ENCODE assay signal across 16 cellular contexts in the genomic region with DNA sequence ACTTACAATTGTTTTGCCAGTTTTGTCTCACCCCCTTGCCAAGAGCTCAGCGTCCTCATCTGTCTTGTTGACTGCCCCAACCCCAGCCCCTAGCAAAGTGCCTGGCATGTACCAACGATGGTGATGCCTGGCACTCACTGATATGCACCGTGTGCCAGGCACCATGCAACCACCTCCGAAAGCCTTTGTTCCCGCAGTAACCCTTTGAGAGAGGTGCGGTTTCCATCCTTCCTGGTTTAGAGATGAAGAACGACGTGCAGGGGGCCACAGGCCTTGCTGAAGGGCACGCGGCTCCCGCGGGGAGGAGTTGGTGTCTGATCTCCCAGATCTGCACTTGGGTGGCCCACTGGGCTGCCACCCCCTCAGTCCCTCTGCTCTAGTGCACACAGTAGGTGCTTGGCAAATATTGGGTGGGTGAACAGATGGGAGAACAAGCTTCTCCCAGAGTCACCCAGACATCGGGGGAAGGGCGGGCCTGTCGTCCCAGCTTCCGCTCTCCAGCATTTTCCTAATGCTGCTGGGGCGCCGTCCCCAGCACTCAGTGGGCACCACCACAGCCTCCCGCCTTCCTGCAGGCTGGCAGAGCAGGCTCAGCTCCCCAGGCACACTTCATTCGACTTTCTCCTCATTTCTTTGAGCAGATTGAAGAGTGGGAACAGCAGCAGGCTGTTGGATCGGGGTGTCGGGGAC. TPM values are rescaled to one million over a fixed set of nuclear protein-coding genes. Genes with fewer than 3 reads are reported as not detected.
DNase-seq lines count a peak whose midpoint lies in the region; TF ChIP-seq lines count a peak whose summit lies in the region.
"Had no signal": no experiment of that assay in that cellular context is flagged by ENCODE, and none has a peak within 500 bp of the region (broad histone marks: within the 10 kb centered on the region; RNA-seq: fewer than 3 reads in every experiment).

No MANE protein-coding gene starts in this region.

- H2AK5ac ChIP-seq in neuronal stem cell (ENCODE audit: low read depth, low read length) = no peak overlapping the region

- H3K18ac ChIP-seq in neuronal stem cell (ENCODE audit: low read length) = no peak overlapping the region

- H3K9me3 Mint-ChIP-seq in T-helper 2 cell treated with Interferon-gamma antibody and Interleukin-4, amounts not matched to agents 5 μg/mL and 100 μg/mL, for 36 hours = no peaks in the 10 kb centered on the region
- H3K9me3 Mint-ChIP-seq: CD4-positive, alpha-beta T cell had no signal

- H3K27ac Mint-ChIP-seq in T-helper 2 cell treated with Interferon-gamma antibody and Interleukin-4, amounts not matched to agents 5 μg/mL and 100 μg/mL, for 36 hours = no peak overlapping the region
- H3K27ac Mint-ChIP-seq: B cell; CD4-positive, alpha-beta T cell had no signal

- peak overlapping the region; percentile 74 for H3K9ac ChIP-seq in neuronal stem cell (ENCODE audit: low read depth, low read length, poor library complexity)
- H3K9ac ChIP-seq: BLaER1 treated with 17β-estradiol and CSF1 and Interleukin-3, amounts not matched to agents 10 nM and 100 nM; GM23248 had no signal

- no peak overlapping the region for H3K23ac ChIP-seq in neuronal stem cell (ENCODE audit: low read depth, low read length, poor library complexity)

- no peak overlapping the region for H2BK15ac ChIP-seq in neuronal stem cell (ENCODE audit: low read length)

- H3K9me3 ChIP-seq in AG04450 (ENCODE audit: control insufficient read depth, insufficient read depth, low read length) = no peaks in the 10 kb centered on the region; the same call in 1 of the 2 replicates
- H3K9me3 ChIP-seq in neuronal stem cell (replicated peaks in 1 of 2; ENCODE audit: control insufficient read depth in 2 of 2, insufficient read depth in 1 of 2, low read depth in 1 of 2, low read length in 2 of 2) = no peaks in the 10 kb centered on the region
- H3K9me3 ChIP-seq: BLaER1 treated with 17β-estradiol and CSF1 and Interleukin-3, amounts not matched to agents 10 nM and 100 nM; Caco-2 had no signal

- CTCF ChIA-PET in AG04450 (lab: Charles Lee) = no interaction called here

- no peaks in the 10 kb centered on the region for H3K27me3 Mint-ChIP-seq in T-helper 2 cell treated with Interferon-gamma antibody and Interleukin-4, amounts not matched to agents 5 μg/mL and 100 μg/mL, for 36 hours (ENCODE audit: low read depth)

- H2AFZ ChIP-seq in neuronal stem cell (ENCODE audit: low read length) = no peak overlapping the region
- H2AFZ ChIP-seq: GM23248 had no signal

- DNase-seq in AG04450 (ENCODE audit: low read depth, low spot score) (no peak), caudate nucleus (lab: John Stamatoyannopoulos, UW) (no peak), neuronal stem cell (ENCODE audit: low spot score) (no peak), UCSD-AML1 (lab: John Stamatoyannopoulos, UW; ENCODE audit: unreplicated experiment) (no peak), CD1c-positive myeloid dendritic cell (ENCODE audit: extremely low spot score) (no peak)
- DNase-seq in Jurkat, Clone E6-1 (ENCODE audit: low read depth, low spot score) = peak; percentile 56
- no peak for DNase-seq in T-helper 2 cell treated with Interferon-gamma antibody and Interleukin-4, amounts not matched to agents 5 μg/mL and 100 μg/mL, for 36 hours (ENCODE audit: low spot score)
- DNase-seq: 8988T; Caco-2; CD4-positive, alpha-beta T cell; GM23248; HCEC 1CT; IMR-90 had no signal

- H2BK120ac ChIP-seq in neuronal stem cell (ENCODE audit: low read depth, low read length) = no peak overlapping the region

- H3K4me1 ChIP-seq in neuronal stem cell (ENCODE audit: control insufficient read depth in 2 of 2, insufficient read depth in 1 of 2, low read depth in 1 of 2, low read length in 2 of 2) = peaks cover 0 to 1% of the 10 kb centered on the region in 2 donors
- H3K4me1 ChIP-seq: Caco-2 had no signal

- no peak overlapping the region for H3K4me2 ChIP-seq in neuronal stem cell (ENCODE audit: insufficient read depth, low read length, poor library complexity, severe bottlenecking)
- H3K4me2 ChIP-seq: BLaER1 treated with 17β-estradiol and CSF1 and Interleukin-3, amounts not matched to agents 10 nM and 100 nM had no signal

- H2BK12ac ChIP-seq in neuronal stem cell (ENCODE audit: low read length) = no peak overlapping the region

- no peak overlapping the region for H3K4me3 Mint-ChIP-seq in T-helper 2 cell treated with Interferon-gamma antibody and Interleukin-4, amounts not matched to agents 5 μg/mL and 100 μg/mL, for 36 hours
- H3K4me3 Mint-ChIP-seq: B cell; CD4-positive, alpha-beta T cell had no signal

- H3K36me3 Mint-ChIP-seq in T-helper 2 cell treated with Interferon-gamma antibody and Interleukin-4, amounts not matched to agents 5 μg/mL and 100 μg/mL, for 36 hours (ENCODE audit: low read depth) = no peaks in the 10 kb centered on the region

- peaks cover 4% of the 10 kb centered on the region for H3K79me1 ChIP-seq in neuronal stem cell (ENCODE audit: low read depth, low read length)

- no peak overlapping the region for H3K14ac ChIP-seq in neuronal stem cell (ENCODE audit: low read length)

- no peak for TF ChIP-seq CTCF in AG04450 (IDR thresholded peaks at IDR 0.05; ENCODE audit: low read depth, low read length)

- no peak overlapping the region for H2BK5ac ChIP-seq in neuronal stem cell (ENCODE audit: low read length)

- no peak overlapping the region for H4K8ac ChIP-seq in neuronal stem cell (ENCODE audit: low read depth, low read length)

- no peak overlapping the region for H3K4me3 ChIP-seq in AG04450 (ENCODE audit: low read depth, low read length)
- no peak overlapping the region for H3K4me3 ChIP-seq in Jurkat, Clone E6-1 (ENCODE audit: low read length)
- H3K4me3 ChIP-seq in neuronal stem cell (ENCODE audit: low read length in 2 of 2) = no peak overlapping the region
- H3K4me3 ChIP-seq: BLaER1 treated with 17β-estradiol and CSF1 and Interleukin-3, amounts not matched to agents 10 nM and 100 nM; GM23248 had no signal

- no CpG with 5 or more reads among the region's 22 CpGs for WGBS in neuronal stem cell (ENCODE audit: extremely low coverage in 2 of 2, insufficient read length in 2 of 2, insufficient replicate concordance in 1 of 2), 2 donors

- H3K27me3 ChIP-seq in AG04450 (ENCODE audit: control insufficient read depth, insufficient read depth, low read length) (peaks cover 6% of the 10 kb centered on the region), neuronal stem cell (ENCODE audit: control insufficient read depth in 3 of 3, insufficient read depth in 3 of 3, low read depth in 1 of 3, low read length in 3 of 3) (peaks cover 0 to 21% (median 0%) of the 10 kb centered on the region in 3 experiments)
- H3K27me3 ChIP-seq: BLaER1 treated with 17β-estradiol and CSF1 and Interleukin-3, amounts not matched to agents 10 nM and 100 nM had no signal

- POLR2A ChIA-PET in AG04450 (lab: Yijun Ruan, JAX) = no interaction called here

- H4K91ac ChIP-seq in neuronal stem cell (ENCODE audit: low read depth, low read length, poor library complexity) = no peak overlapping the region

- no peak overlapping the region for H3K4ac ChIP-seq in neuronal stem cell (ENCODE audit: low read length)

- H3K27ac ChIP-seq in AG04450 (ENCODE audit: low read depth, low read length) = peak overlapping the region; percentile 21
- H3K27ac ChIP-seq in caudate nucleus (ENCODE audit: low read depth, low read length) = peak overlapping the region; percentile 48
- no peak overlapping the region for H3K27ac ChIP-seq in neuronal stem cell (replicated peaks; ENCODE audit: low read length)
- H3K27ac ChIP-seq: BLaER1 treated with 17β-estradiol and CSF1 and Interleukin-3, amounts not matched to agents 10 nM and 100 nM; GM23248; HL-60 had no signal

- no peaks in the 10 kb centered on the region for H3K4me1 Mint-ChIP-seq in T-helper 2 cell treated with Interferon-gamma antibody and Interleukin-4, amounts not matched to agents 5 μg/mL and 100 μg/mL, for 36 hours (ENCODE audit: low read depth)
- H3K4me1 Mint-ChIP-seq: B cell had no signal

- no peaks in the 10 kb centered on the region for H3K36me3 ChIP-seq in neuronal stem cell (replicated peaks in 1 of 2; ENCODE audit: control insufficient read depth in 2 of 2, insufficient read depth in 2 of 2, low read length in 2 of 2)
- H3K36me3 ChIP-seq: BLaER1 treated with 17β-estradiol and CSF1 and Interleukin-3, amounts not matched to agents 10 nM and 100 nM had no signal

RNA-seq across cellular contexts. Expression of a gene that starts 35.3 kb away (rescaled TPM):
- 17.7 and 27.5 TPM in 2 replicates for polyA plus RNA-seq in AG04450 (2011; rRNA removed)
- 50.1 and 72.9 TPM in 2 replicates for polyA minus RNA-seq in AG04450 (2011; rRNA and poly(A)+ RNA removed)
- polyA plus RNA-seq in Jurkat, Clone E6-1 (2012; ENCODE audit: insufficient read depth, insufficient read length) = 24.6 TPM
- polyA plus RNA-seq in neuronal stem cell (2013, experiment 1 of 2) = 98.6 TPM
- 99.8 TPM for polyA plus RNA-seq in neuronal stem cell (2013, experiment 2 of 2)
